ENCODE assay signal across 15 cellular contexts in the genomic region with DNA sequence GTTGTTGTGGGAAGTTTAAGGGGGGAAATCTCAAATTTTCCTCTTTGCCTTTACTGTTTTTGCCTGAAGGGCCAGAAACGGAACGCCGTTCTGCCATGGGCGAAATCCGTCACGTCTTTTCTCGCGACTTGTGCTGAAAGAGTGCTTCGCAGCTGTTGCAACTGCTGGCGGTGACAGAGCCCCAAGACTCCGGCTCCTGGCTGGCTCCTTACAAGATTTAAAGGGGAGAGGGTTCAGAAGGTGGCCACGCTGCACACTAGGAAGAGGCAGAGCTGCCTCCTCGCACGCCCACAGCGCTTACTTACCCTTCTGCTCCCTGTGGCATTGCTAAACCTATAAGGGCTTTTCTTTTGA.
A peak's percentile ranks its signal among the peaks of the same experiment; 100 is the strongest.
DNase-seq lines count a peak whose midpoint lies in the region; ATAC-seq, FAIRE-seq and TF ChIP-seq lines count a peak whose summit lies in the region.
"Had no signal": no experiment of that assay in that cellular context is flagged by ENCODE, and none has a peak within 500 bp of the region (broad histone marks: within the 10 kb centered on the region; RNA-seq: fewer than 3 reads in every experiment).

No MANE protein-coding gene starts in this region.

- H3K36me3 Mint-ChIP-seq in chondrocyte (ENCODE audit: low read depth): no peaks in the 10 kb centered on the region
- H3K36me3 Mint-ChIP-seq: CD8-positive, alpha-beta T cell; natural killer cell had no signal

- H3K4me1 Mint-ChIP-seq in chondrocyte (ENCODE audit: low read depth): peaks cover 6% of the 10 kb centered on the region

- H3K36me3 ChIP-seq in muscle layer of colon (ENCODE audit: insufficient read depth, low read length) (no peaks in the 10 kb centered on the region), subcutaneous abdominal adipose tissue (ENCODE audit: control insufficient read depth in 5 of 5, insufficient read depth in 5 of 5, low read length in 5 of 5) (no peaks in the 10 kb centered on the region), aorta (ENCODE audit: control insufficient read depth in 1 of 2, insufficient read depth in 2 of 2, low read length in 1 of 2) (no peaks in the 10 kb centered on the region)
- H3K36me3 ChIP-seq: Peyer's patch had no signal

- H3K9me3 Mint-ChIP-seq in chondrocyte (ENCODE audit: low read depth): no peaks in the 10 kb centered on the region
- H3K9me3 Mint-ChIP-seq: CD8-positive, alpha-beta T cell; natural killer cell had no signal

- H3K27ac Mint-ChIP-seq in chondrocyte (ENCODE audit: unreplicated experiment): no peak overlapping the region
- H3K27ac Mint-ChIP-seq: CD8-positive, alpha-beta T cell; natural killer cell had no signal

- 0 to 4% methylated on average over 15 of the region's 15 CpGs for WGBS in aorta, 2 donors

- H3K27me3 Mint-ChIP-seq in chondrocyte (ENCODE audit: low read depth): peaks cover 48% of the 10 kb centered on the region

- ATAC-seq in GM19395 (IDR thresholded peaks at IDR 0.05; ENCODE audit: unreplicated experiment) (no peak), aorta (ENCODE audit: low FRiP score) (no peak)
- ATAC-seq: CD8-positive, alpha-beta T cell; natural killer cell had no signal

- peaks cover 12% of the 10 kb centered on the region for H3K4me1 ChIP-seq in muscle layer of colon (ENCODE audit: insufficient read depth, low read length)
- H3K4me1 ChIP-seq in subcutaneous abdominal adipose tissue (ENCODE audit: control insufficient read depth in 5 of 5, insufficient read depth in 5 of 5, low read length in 5 of 5): peaks cover 0 to 22% (median 19%) of the 10 kb centered on the region in 5 donors
- H3K4me1 ChIP-seq in aorta (ENCODE audit: control insufficient read depth in 1 of 2, insufficient read depth in 2 of 2, low read length in 2 of 2): no peaks in the 10 kb centered on the region

- H3K27ac ChIP-seq in muscle layer of colon (ENCODE audit: low read depth, low read length): no peak overlapping the region
- H3K27ac ChIP-seq in subcutaneous abdominal adipose tissue (ENCODE audit: low read depth, low read length): no peak overlapping the region
- no peak overlapping the region for H3K27ac ChIP-seq in aorta (ENCODE audit: low read depth in 1 of 2, low read length in 2 of 2)
- H3K27ac ChIP-seq: HL-60, Peyer's patch had no signal

- H3K4me3 Mint-ChIP-seq in chondrocyte (ENCODE audit: unreplicated experiment): peak overlapping the region; percentile 55
- H3K4me3 Mint-ChIP-seq: CD8-positive, alpha-beta T cell; natural killer cell had no signal

- H3K9me3 ChIP-seq in muscle layer of colon (ENCODE audit: low read length) (no peaks in the 10 kb centered on the region), subcutaneous abdominal adipose tissue (ENCODE audit: control insufficient read depth in 5 of 5, low read length in 5 of 5) (no peaks in the 10 kb centered on the region), aorta (ENCODE audit: control insufficient read depth, low read length) (no peaks in the 10 kb centered on the region)
- H3K9me3 ChIP-seq: Peyer's patch had no signal

- TF ChIP-seq CTCF in chondrocyte (IDR thresholded peaks at IDR 0.05): no peak

- H3K27me3 ChIP-seq in muscle layer of colon (ENCODE audit: control insufficient read depth in 1 of 2, insufficient read depth in 2 of 2, low read length in 2 of 2) (no peaks in the 10 kb centered on the region), subcutaneous abdominal adipose tissue (ENCODE audit: control insufficient read depth in 5 of 5, insufficient read depth in 4 of 5, low read length in 5 of 5) (peaks cover 6 to 17% (median 9%) of the 10 kb centered on the region in 5 donors), aorta (ENCODE audit: control insufficient read depth in 1 of 2, insufficient read depth in 2 of 2, low read length in 1 of 2) (no peaks in the 10 kb centered on the region)
- H3K27me3 ChIP-seq: Peyer's patch had no signal

- FAIRE-seq in urothelium cell line (lab: Jason Lieb, UNC): no peak

- intact Hi-C loops in aorta (cut with DNase I): no loop called here

- H3K4me3 ChIP-seq in muscle layer of colon (ENCODE audit: low read depth in 1 of 2, low read length in 2 of 2) (peak overlapping the region; percentile 38 to 63), subcutaneous abdominal adipose tissue (ENCODE audit: low read depth in 1 of 5, low read length in 5 of 5) (peak overlapping the region; percentile 43 to 68 (median 51)), aorta (ENCODE audit: low read length in 2 of 2) (no peak overlapping the region)

- H3K9ac ChIP-seq in muscle layer of colon (ENCODE audit: low read length) (peak overlapping the region; percentile 53), subcutaneous abdominal adipose tissue (ENCODE audit: low read length in 5 of 5) (peak overlapping the region in 1 of 5 donors; percentile 70)

- DNase-seq in GM04504 (ENCODE audit: low read depth) (peak; percentile 5), chondrocyte (ENCODE audit: low spot score) (no peak), urothelium cell line (ENCODE audit: low spot score) (no peak), NCI-H510A treated with DMSO at 0.1 percent for 48 hours (lab: John Stamatoyannopoulos, UW) (no peak), aorta (no peak)
- DNase-seq: activated T-cell treated with anti-CD3 and anti-CD28 coated beads for 4 hours; CD8-positive, alpha-beta T cell; MM.1S; natural killer cell; Peyer's patch; stimulated activated CD4-positive, alpha-beta T cell treated with anti-CD3 and anti-CD28 coated beads, Interleukin-4, amount 100 ng/mL, for 1 hour had no signal

Comparison
In these comparisons a context has a peak if more than half of its experiments do, and no peak if none do; other contexts are left out.
1. H3K4me3 ChIP-seq: peak in muscle layer of colon (2 of 2) and subcutaneous abdominal adipose tissue (5 of 5); none in aorta (0 of 2).